12 cellular contexts compared by ENCODE assay signal in the genomic region with DNA sequence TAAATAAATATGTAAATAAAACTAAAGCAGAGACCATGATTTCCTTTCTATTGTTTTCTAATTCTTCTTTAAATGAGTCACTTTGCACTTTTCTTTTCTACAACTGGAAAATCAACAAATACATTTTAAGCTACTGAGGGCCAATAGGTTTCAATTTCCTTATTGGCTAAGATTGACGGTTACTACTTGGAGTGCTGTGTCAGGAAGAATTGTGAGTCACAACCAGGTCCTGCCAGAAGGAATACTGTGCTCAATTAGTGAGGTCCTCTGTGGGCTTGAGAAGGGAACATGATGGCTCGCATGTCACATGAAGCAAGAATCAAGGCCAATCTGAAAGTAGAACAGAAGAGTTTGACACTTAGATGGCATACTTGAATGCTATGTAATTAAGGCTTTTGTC.
A peak's percentile ranks its signal among the peaks of the same experiment; 100 is the strongest.
DNase-seq lines count a peak whose midpoint lies in the region; ATAC-seq and TF ChIP-seq lines count a peak whose summit lies in the region.
"Had no signal": no experiment of that assay in that cellular context is flagged by ENCODE, and none has a peak within 500 bp of the region (broad histone marks: within the 10 kb centered on the region; RNA-seq: fewer than 3 reads in every experiment).

No MANE protein-coding gene starts in this region.

- no peaks in the 10 kb centered on the region for H3K9me2 ChIP-seq in SK-N-SH

- H3K4me3 ChIP-seq in GM12865 (ENCODE audit: low read depth, low read length) (no peak overlapping the region), SK-N-SH (ENCODE audit: low read depth in 2 of 2, low read length in 1 of 2) (no peak overlapping the region), fibroblast of villous mesenchyme (ENCODE audit: low read depth, low read length) (no peak overlapping the region)
- H3K4me3 ChIP-seq: tibial nerve had no signal

- H3K9me3 ChIP-seq in SK-N-SH, result no peaks in the 10 kb centered on the region
- H3K9me3 ChIP-seq: neutrophil, tibial nerve had no signal

- peak in 1 of 2 experiments; percentile 44; a peak in 1 of 4 replicates for TF ChIP-seq EP300 in SK-N-SH (IDR thresholded peaks at IDR 0.05; ENCODE audit: borderline replicate concordance in 1 of 2, low read depth in 1 of 2, low read length in 1 of 2)

- peak overlapping the region in 1 of 2 experiments; percentile 88; a peak in 2 of 4 replicates for H3K27ac ChIP-seq in SK-N-SH (ENCODE audit: low read depth in 2 of 2, low read length in 1 of 2)
- H3K27ac ChIP-seq: neutrophil had no signal

- TF ChIP-seq CTCF in GM12865 (IDR thresholded peaks at IDR 0.05; ENCODE audit: insufficient read depth, low read depth, low read length, missing control alignments), result no peak
- no peak for TF ChIP-seq CTCF in SK-N-SH (IDR thresholded peaks at IDR 0.05)
- TF ChIP-seq CTCF in fibroblast of villous mesenchyme (IDR thresholded peaks at IDR 0.05; ENCODE audit: insufficient read depth, low read depth, low read length), result no peak

- H3F3A ChIP-seq in SK-N-SH (replicated peaks; ENCODE audit: insufficient read depth), result peaks cover 30% of the 10 kb centered on the region

- H4K20me1 ChIP-seq in SK-N-SH (ENCODE audit: insufficient read depth), result no peaks in the 10 kb centered on the region

- POLR2A ChIA-PET in SK-N-SH (lab: Yijun Ruan, JAX), result no interaction called here

- peak; percentile 86 for ATAC-seq in sciatic nerve
- no peak for ATAC-seq in HG03565 (IDR thresholded peaks at IDR 0.05; ENCODE audit: unreplicated experiment)
- no peak for ATAC-seq in HG03442 (IDR thresholded peaks at IDR 0.05; ENCODE audit: unreplicated experiment)

- peak overlapping the region; percentile 28; the same call in 1 of the 2 replicates for H3K9ac ChIP-seq in SK-N-SH

- TF ChIP-seq RAD21 in SK-N-SH (IDR thresholded peaks at IDR 0.05; ENCODE audit: low read length), result no peak

- CTCF ChIA-PET in SK-N-SH (lab: Yijun Ruan, JAX), result no interaction called here

- peak; percentile 18 for DNase-seq in GM12865 (ENCODE audit: low read depth)
- DNase-seq in SK-N-SH, result no peak
- DNase-seq in fibroblast of villous mesenchyme (ENCODE audit: low read depth), result peak; percentile 47
- DNase-seq in sciatic nerve (ENCODE audit: low spot score), result no peak
- no peak for DNase-seq in mesenteric fat pad (ENCODE audit: low spot score)
- no peak for DNase-seq in activated naive CD4-positive, alpha-beta T cell treated with anti-CD3 and anti-CD28 coated beads, Interleukin-2, amount 50 U/mL, for 16 hours
- DNase-seq: activated CD8-positive, alpha-beta memory T cell treated with anti-CD3 and anti-CD28 coated beads, Interleukin-2, amount 50 U/mL, for 4 hours; NK-92 treated with Interleukin-12 subunit alpha and Interleukin-12 subunit beta, amount 100 ng/mL, for 24 hours had no signal

- H3K36me3 ChIP-seq in SK-N-SH (replicated peaks in 1 of 2; ENCODE audit: control insufficient read depth in 1 of 2, insufficient read depth in 2 of 2, low read length in 1 of 2), result no peaks in the 10 kb centered on the region
- H3K36me3 ChIP-seq: neutrophil, tibial nerve had no signal

- H3K27me3 ChIP-seq in SK-N-SH (ENCODE audit: insufficient read depth), result no peaks in the 10 kb centered on the region
- H3K27me3 ChIP-seq: neutrophil, tibial nerve had no signal

- H3K4me2 ChIP-seq in SK-N-SH, result no peak overlapping the region

- no peaks in the 10 kb centered on the region for H3K79me2 ChIP-seq in SK-N-SH (ENCODE audit: insufficient read depth)

- intact Hi-C loops in sciatic nerve (cut with DNase I), result no loop called here

- peak overlapping the region; percentile 75 for H2AFZ ChIP-seq in SK-N-SH (ENCODE audit: low read depth)

- WGBS in SK-N-SH (ENCODE audit: low lambda C conversion rate), result 36% methylated on average over 2 of the region's 2 CpGs

- peaks cover 0 to 32% of the 10 kb centered on the region in 2 experiments; a peak in 3 of 4 replicates for H3K4me1 ChIP-seq in SK-N-SH (ENCODE audit: control insufficient read depth in 1 of 2, insufficient read depth in 2 of 2, low read depth in 1 of 2, low read length in 1 of 2)

TF ChIP-seq in SK-N-SH, 30 proteins besides CTCF, POLR2A, EP300 and RAD21 (continues in another document):
- TF ChIP-seq TEAD4 (IDR thresholded peaks at IDR 0.05; ENCODE audit: borderline replicate concordance, insufficient read depth) (0 out of 2 replicates have a peak, but pooled peaks have one; percentile 15), RXRA (IDR thresholded peaks at IDR 0.05; ENCODE audit: borderline replicate concordance, low read depth) (no peak), SIN3A (IDR thresholded peaks at IDR 0.05; ENCODE audit: borderline replicate concordance, low read depth, low read length) (no peak), USF1 (IDR thresholded peaks at IDR 0.05; ENCODE audit: borderline replicate concordance, low read depth) (no peak), NFIC (IDR thresholded peaks at IDR 0.05; ENCODE audit: borderline replicate concordance) (peak; percentile 26; the same call in 1 of the 2 replicates), FOXM1 (IDR thresholded peaks at IDR 0.05; ENCODE audit: low read depth) (no peak), SMC3 (IDR thresholded peaks at IDR 0.05; ENCODE audit: low read depth, low read length) (no peak), FOSL2 (IDR thresholded peaks at IDR 0.05; ENCODE audit: borderline replicate concordance, low read depth) (peak; percentile 56; the same call in 1 of the 2 replicates), FOXJ3 (CRISPR knock-in tag; IDR thresholded peaks at IDR 0.05) (no peak), IRF3 (IDR thresholded peaks at IDR 0.05; ENCODE audit: low read depth, low read length) (no peak), MEF2A (IDR thresholded peaks at IDR 0.05; ENCODE audit: borderline replicate concordance, low read depth) (no peak), GABPA (IDR thresholded peaks at IDR 0.05; ENCODE audit: low read depth) (no peak), MXI1 (IDR thresholded peaks at IDR 0.05; ENCODE audit: low read depth, low read length) (no peak), POLR2AphosphoS5 (IDR thresholded peaks at IDR 0.05; ENCODE audit: low read depth, low read length) (no peak), ELF1 (IDR thresholded peaks at IDR 0.05) (no peak), CHD2 (IDR thresholded peaks at IDR 0.05; ENCODE audit: low read length, partially characterized antibody) (no peak), GATA2 (CRISPR knock-in tag; IDR thresholded peaks at IDR 0.05) (no peak), RFX5 (IDR thresholded peaks at IDR 0.05; ENCODE audit: low read length) (no peak), TCF12 (IDR thresholded peaks at IDR 0.05) (peak; percentile 51; the same call in 1 of the 2 replicates), REST (IDR thresholded peaks at IDR 0.05; ENCODE audit: low read depth, low read length) (no peak), JUND (IDR thresholded peaks at IDR 0.05) (peak; percentile 45; the same call in 1 of the 2 replicates)
- TF ChIP-seq, protein P1, sequence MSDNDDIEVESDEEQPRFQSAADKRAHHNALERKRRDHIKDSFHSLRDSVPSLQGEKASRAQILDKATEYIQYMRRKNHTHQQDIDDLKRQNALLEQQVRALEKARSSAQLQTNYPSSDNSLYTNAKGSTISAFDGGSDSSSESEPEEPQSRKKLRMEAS (IDR thresholded peaks at IDR 0.05; ENCODE audit: low read depth), result peak; percentile 19; the same call in 1 of the 2 replicates

Comparison
In these comparisons a context has a peak if more than half of its experiments do, and no peak if none do; other contexts are left out.
1. DNase-seq: peak in GM12865 (single experiment) and fibroblast of villous mesenchyme (single experiment); none in SK-N-SH (single experiment), sciatic nerve (single experiment), mesenteric fat pad (single experiment) and activated naive CD4-positive, alpha-beta T cell treated with anti-CD3 and anti-CD28 coated beads, Interleukin-2, amount 50 U/mL, for 16 hours (single experiment).